In the genomic region with DNA sequence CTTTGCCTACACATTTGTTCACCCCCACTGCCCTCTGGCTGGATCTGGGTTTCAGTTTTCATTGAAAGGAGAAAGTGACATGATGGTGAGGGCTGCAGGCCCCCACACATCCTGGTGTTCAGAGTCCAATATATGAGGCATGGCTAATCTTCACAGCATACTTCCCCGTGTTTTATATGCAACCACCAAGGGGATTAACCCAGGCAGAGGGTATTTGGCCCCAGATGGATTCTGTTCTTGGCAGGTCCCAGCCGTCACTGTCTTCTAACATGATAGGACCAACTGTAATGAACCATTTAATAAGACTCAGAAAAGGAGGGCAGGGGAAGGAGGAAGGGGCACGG, we compare ENCODE assay signal across 16 cellular contexts. TPM values are rescaled to one million over a fixed set of nuclear protein-coding genes. Genes with fewer than 3 reads are reported as not detected.
DNase-seq lines count a peak whose midpoint lies in the region; ATAC-seq and TF ChIP-seq lines count a peak whose summit lies in the region.
"Had no signal": no experiment of that assay in that cellular context is flagged by ENCODE, and none has a peak within 500 bp of the region (broad histone marks: within the 10 kb centered on the region; RNA-seq: fewer than 3 reads in every experiment).

No MANE protein-coding gene starts in this region.

- H3K4me1 ChIP-seq in right atrium auricular region, result peaks cover 0 to 18% of the 10 kb centered on the region in 2 donors
- peaks cover 0 to 11% of the 10 kb centered on the region in 2 donors for H3K4me1 ChIP-seq in aorta (ENCODE audit: control insufficient read depth in 1 of 2, insufficient read depth in 2 of 2, low read length in 2 of 2)
- H3K4me1 ChIP-seq in lower lobe of right lung, result no peaks in the 10 kb centered on the region

- no peak for TF ChIP-seq CTCF in right atrium auricular region (IDR thresholded peaks at IDR 0.05)
- TF ChIP-seq CTCF in WERI-Rb-1 (IDR thresholded peaks at IDR 0.05; ENCODE audit: low read depth, low read length), result no peak
- TF ChIP-seq CTCF in mesothelial cell of epicardium (IDR thresholded peaks at IDR 0.05; ENCODE audit: unreplicated experiment), result no peak
- TF ChIP-seq CTCF in lower lobe of right lung (IDR thresholded peaks at IDR 0.05), result no peak

- H3K27me3 ChIP-seq in right atrium auricular region (no peaks in the 10 kb centered on the region), WERI-Rb-1 (ENCODE audit: insufficient read depth, low read depth, severe bottlenecking) (no peaks in the 10 kb centered on the region), aorta (ENCODE audit: control insufficient read depth in 1 of 2, insufficient read depth in 2 of 2, low read length in 1 of 2) (no peaks in the 10 kb centered on the region), lower lobe of right lung (ENCODE audit: low read depth) (peaks cover 16% of the 10 kb centered on the region)

- H3K9me3 Mint-ChIP-seq in mesothelial cell of epicardium, result no peaks in the 10 kb centered on the region
- H3K9me3 Mint-ChIP-seq: activated naive CD4-positive, alpha-beta T cell treated with anti-CD3 and anti-CD28 coated beads, Interleukin-2, amount 10 ng/mL, durations not matched to agents 7 days and 5 days had no signal

- H3K4me3 ChIP-seq in right atrium auricular region (no peak overlapping the region), WERI-Rb-1 (ENCODE audit: low read depth, low read length) (peak overlapping the region; percentile 29), aorta (ENCODE audit: low read length in 2 of 2) (no peak overlapping the region), lower lobe of right lung (no peak overlapping the region)

- H3K36me3 ChIP-seq in right atrium auricular region (peaks cover 5% of the 10 kb centered on the region), WERI-Rb-1 (no peaks in the 10 kb centered on the region), aorta (ENCODE audit: control insufficient read depth in 1 of 2, insufficient read depth in 2 of 2, low read length in 1 of 2) (no peaks in the 10 kb centered on the region), lower lobe of right lung (no peaks in the 10 kb centered on the region)
- H3K36me3 ChIP-seq: brain microvascular endothelial cell had no signal

- no peaks in the 10 kb centered on the region for H3K36me3 Mint-ChIP-seq in mesothelial cell of epicardium
- H3K36me3 Mint-ChIP-seq: activated naive CD4-positive, alpha-beta T cell treated with anti-CD3 and anti-CD28 coated beads, Interleukin-2, amount 10 ng/mL, durations not matched to agents 7 days and 5 days had no signal

- ATAC-seq in Right ventricle myocardium inferior (no peak), aorta (ENCODE audit: low FRiP score) (no peak), lower lobe of right lung (no peak)

- DNase-seq in right atrium auricular region (ENCODE audit: low spot score) (no peak), Right ventricle myocardium inferior (ENCODE audit: missing footprints) (no peak), WERI-Rb-1 (peak; percentile 87), mesothelial cell of epicardium (ENCODE audit: low spot score in 2 of 2, unreplicated experiment in 2 of 2) (no peak), aorta (no peak), lower lobe of right lung (no peak), NCI-H1417 treated with DMSO at 0.1 percent for 48 hours (lab: John Stamatoyannopoulos, UW) (no peak), DMS79 (lab: John Stamatoyannopoulos, UW) (no peak)
- DNase-seq: activated CD4-positive, alpha-beta T cell treated with anti-CD3 and anti-CD28 coated beads, Interleukin-2, amount 50 U/mL, for 4 hours; activated naive CD4-positive, alpha-beta T cell treated with anti-CD3 and anti-CD28 coated beads, Interleukin-2, amount 10 ng/mL, durations not matched to agents 7 days and 5 days; KG1; kidney glomerular epithelial cell; NCI-H1105 had no signal

- H3K9me3 ChIP-seq in right atrium auricular region (no peaks in the 10 kb centered on the region), WERI-Rb-1 (ENCODE audit: severe bottlenecking) (no peaks in the 10 kb centered on the region), aorta (ENCODE audit: control insufficient read depth, low read length) (no peaks in the 10 kb centered on the region), lower lobe of right lung (no peaks in the 10 kb centered on the region)

- H3K27ac ChIP-seq in right atrium auricular region, result peak overlapping the region; percentile 85 to 95
- peak overlapping the region; percentile 97 for H3K27ac ChIP-seq in WERI-Rb-1
- H3K27ac ChIP-seq in aorta (ENCODE audit: low read depth in 1 of 2, low read length in 2 of 2), result peak overlapping the region; percentile 38 to 65
- H3K27ac ChIP-seq in lower lobe of right lung, result no peak overlapping the region
- H3K27ac ChIP-seq: brain microvascular endothelial cell had no signal

- peaks cover 23% of the 10 kb centered on the region for H3K4me1 Mint-ChIP-seq in mesothelial cell of epicardium
- H3K4me1 Mint-ChIP-seq: activated naive CD4-positive, alpha-beta T cell treated with anti-CD3 and anti-CD28 coated beads, Interleukin-2, amount 10 ng/mL, durations not matched to agents 7 days and 5 days had no signal

- 82 to 89% methylated on average over 3 of the region's 3 CpGs for WGBS in aorta, 2 donors

- peak overlapping the region; percentile 87 for H3K27ac Mint-ChIP-seq in mesothelial cell of epicardium
- H3K27ac Mint-ChIP-seq: activated naive CD4-positive, alpha-beta T cell treated with anti-CD3 and anti-CD28 coated beads, Interleukin-2, amount 10 ng/mL, durations not matched to agents 7 days and 5 days had no signal

- H3K27me3 Mint-ChIP-seq in mesothelial cell of epicardium (ENCODE audit: low read depth), result peaks cover 12% of the 10 kb centered on the region

- peak overlapping the region; percentile 24 for H3K4me3 Mint-ChIP-seq in mesothelial cell of epicardium
- H3K4me3 Mint-ChIP-seq: activated naive CD4-positive, alpha-beta T cell treated with anti-CD3 and anti-CD28 coated beads, Interleukin-2, amount 10 ng/mL, durations not matched to agents 7 days and 5 days had no signal

- intact Hi-C loops in Right ventricle myocardium inferior (cut with DNase I), result no loop called here
- intact Hi-C loops in aorta (cut with DNase I), result loop anchor here (5.0 kb wide), 4 partner anchors 43 to 103 kb away; no protein-coding TSS in a partner anchor
- intact Hi-C loops in lower lobe of right lung (cut with DNase I), result no loop called here

RNA-seq across cellular contexts. Expression of a gene that starts 4.4 kb away (rescaled TPM):
- total RNA-seq in right atrium auricular region (over 10,000 TPM in 1 of 2 donors, 1,000 to 10,000 TPM in 1; 8,662 to 10,302 TPM), Right ventricle myocardium inferior (15,626 TPM), mesothelial cell of epicardium (4.8 to 5.5 TPM (median 5.4 TPM) in 3 replicates), aorta (1,000 to 10,000 TPM in 1 of 2 donors, 100 to 1,000 TPM in 1; 107 to 2,067 TPM), lower lobe of right lung (0.62 TPM)
- 10 to 100 TPM; 28.6 to 35.8 TPM for polyA plus RNA-seq in aorta
- total RNA-seq: OCI-LY7 had no signal

RNA-seq across cellular contexts. Expression of a gene that starts 45.0 kb away (rescaled TPM):
- total RNA-seq in right atrium auricular region (10 to 100 TPM; 13.6 to 42.3 TPM), Right ventricle myocardium inferior (not detected), mesothelial cell of epicardium (not detected in 3 replicates), aorta (under 1 TPM in 1 of 2 donors, not detected in 1; 0.13 TPM), lower lobe of right lung (not detected)
- polyA plus RNA-seq in aorta, result not detected
- total RNA-seq: fibroblast of lung, OCI-LY7 had no signal
- polyA plus RNA-seq: fibroblast of lung had no signal

Comparison
In these comparisons a context has a peak if more than half of its experiments do, and no peak if none do; other contexts are left out.
1. RNA of a gene that starts 45.0 kb away (total RNA-seq): 13.6 to 42.3 TPM in right atrium auricular region; 0.13 TPM in aorta, not detected in mesothelial cell of epicardium, not detected in Right ventricle myocardium inferior (single experiment) and not detected in lower lobe of right lung (single experiment); every median in the first group is over 10 times any median in the second.
2. RNA of a gene that starts 4.4 kb away (total RNA-seq): 15,626 TPM in Right ventricle myocardium inferior (single experiment), 8,662 to 10,302 TPM in right atrium auricular region and 107 to 2,067 TPM in aorta; 4.8 to 5.5 TPM in mesothelial cell of epicardium and 0.62 TPM in lower lobe of right lung (single experiment); every median in the first group is over 10 times any median in the second.
3. intact Hi-C loops: an anchor here in aorta (5.0 kb wide); none called in Right ventricle myocardium inferior and lower lobe of right lung.